In the genomic region with DNA sequence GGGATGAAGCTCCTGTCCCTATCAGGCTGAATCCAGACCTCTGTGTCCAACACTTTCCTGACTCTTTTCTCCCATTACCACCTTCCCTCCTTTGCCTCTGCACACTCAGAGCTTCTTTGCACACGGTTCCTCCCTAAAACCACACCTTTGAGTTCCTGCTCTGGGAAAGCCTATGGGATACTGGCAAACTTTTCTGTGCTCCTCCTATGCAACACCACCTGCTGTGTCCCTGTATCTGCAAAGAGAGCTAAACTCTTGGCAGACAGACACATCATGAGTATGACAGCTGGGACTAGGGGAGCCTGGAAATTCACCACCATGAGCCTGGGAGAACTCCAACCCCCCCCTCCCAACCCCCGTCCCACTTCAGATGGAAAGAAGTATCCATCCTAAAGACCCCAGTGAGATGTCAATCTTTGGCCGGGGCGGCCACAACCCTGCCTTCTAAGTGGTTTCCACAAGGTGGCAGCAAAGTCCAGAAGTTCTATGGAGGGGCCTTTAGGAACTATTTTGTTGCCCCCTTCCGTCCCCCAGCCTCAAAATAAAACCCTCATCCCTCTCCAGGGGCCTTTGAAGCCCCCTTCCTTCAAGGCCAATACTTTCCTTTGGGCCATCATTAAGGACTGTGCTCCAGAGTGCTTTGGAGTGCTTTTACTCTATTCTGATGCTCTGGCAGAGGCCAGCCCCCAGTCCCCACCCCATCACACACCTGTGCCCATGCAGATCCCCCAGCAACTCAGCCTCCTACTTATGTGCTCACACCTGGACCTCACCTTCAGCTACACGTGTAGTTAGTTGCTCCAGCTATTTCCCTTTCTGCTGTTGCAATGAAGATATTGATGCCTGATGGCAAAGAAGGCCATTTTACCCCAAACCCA, we compare ENCODE assay signal across 8 cellular contexts. TPM values are rescaled to one million over a fixed set of nuclear protein-coding genes. Genes with fewer than 3 reads are reported as not detected.
A peak's percentile ranks its signal among the peaks of the same experiment; 100 is the strongest.
DNase-seq lines count a peak whose midpoint lies in the region; ATAC-seq and TF ChIP-seq lines count a peak whose summit lies in the region.

No MANE protein-coding gene starts in this region.

- 12 to 14% methylated on average over 4 to 6 of the region's 6 CpGs for whole genome bisulfite sequencing in endodermal cell (ENCODE audit: insufficient coverage in 1 of 2, insufficient read length in 1 of 2), 2 experiments

- H3K27me3 ChIP-seq in endodermal cell (ENCODE audit: control insufficient read depth, insufficient read depth, low read length, poor library complexity, severe bottlenecking), result no peaks in the 10 kb centered on the region

- DNase-seq in CD1c-positive myeloid dendritic cell (ENCODE audit: extremely low spot score), result peak; percentile 31
- no peak for DNase-seq in HFF-Myc (ENCODE audit: extremely low read depth, low read depth)
- DNase-seq in activated CD4-positive, alpha-beta T cell treated with anti-CD3 and anti-CD28 coated beads for 48 hours, result peak; percentile 47
- peak; percentile 87 for DNase-seq in endodermal cell
- DNase-seq in nephron progenitor cell, result peak; percentile 68
- DNase-seq in DMS114 treated with DMSO at 0.1 percent for 48 hours (lab: John Stamatoyannopoulos, UW; ENCODE audit: unreplicated experiment), result no peak

- H3K4me3 ChIP-seq in HFF-Myc (replicated peaks; ENCODE audit: low read depth, low read length) (no peak overlapping the region), endodermal cell (ENCODE audit: low read length) (no peak overlapping the region)

- H3K27ac ChIP-seq in endodermal cell (ENCODE audit: low read depth, low read length), result no peak overlapping the region

- H3K9me3 Mint-ChIP-seq in endodermal cell, result no peaks in the 10 kb centered on the region
- H3K9me3 Mint-ChIP-seq in nephron progenitor cell, result no peaks in the 10 kb centered on the region

- no peak overlapping the region for H3K9ac ChIP-seq in endodermal cell (ENCODE audit: extremely low read depth, low read length, poor library complexity, severe bottlenecking)

- H3K27me3 Mint-ChIP-seq in endodermal cell (ENCODE audit: insufficient read depth), result peaks cover 6% of the 10 kb centered on the region
- H3K27me3 Mint-ChIP-seq in nephron progenitor cell (ENCODE audit: low read depth, poor library complexity), result peaks cover 45% of the 10 kb centered on the region

- H3K36me3 ChIP-seq in endodermal cell (ENCODE audit: control insufficient read depth, insufficient read depth, low read length), result no peaks in the 10 kb centered on the region

- H3K27ac Mint-ChIP-seq in endodermal cell (no peak overlapping the region), nephron progenitor cell (no peak overlapping the region)

- ATAC-seq in HG02870 (IDR thresholded peaks at IDR 0.05; ENCODE audit: unreplicated experiment) (no peak), GM21619 (IDR thresholded peaks at IDR 0.05; ENCODE audit: unreplicated experiment) (no peak)

- peak; percentile 64 for TF ChIP-seq CTCF in HFF-Myc (IDR thresholded peaks at IDR 0.05; ENCODE audit: low read depth, low read length, missing control alignments)
- peak; percentile 86 for TF ChIP-seq CTCF in endodermal cell (conservative IDR thresholded peaks at IDR 0.05)
- peak; percentile 63 for TF ChIP-seq CTCF in nephron progenitor cell (IDR thresholded peaks at IDR 0.05)

- peaks cover 9% of the 10 kb centered on the region for H3K4me1 Mint-ChIP-seq in endodermal cell
- H3K4me1 Mint-ChIP-seq in nephron progenitor cell, result peaks cover 19% of the 10 kb centered on the region

- peaks cover 7% of the 10 kb centered on the region for H3K4me1 ChIP-seq in endodermal cell (ENCODE audit: control insufficient read depth, insufficient read depth, low read length)

- H3K4me3 Mint-ChIP-seq in endodermal cell (no peak overlapping the region), nephron progenitor cell (no peak overlapping the region)

- H3K9me3 ChIP-seq in endodermal cell (ENCODE audit: control insufficient read depth, low read length), result no peaks in the 10 kb centered on the region

- H3K36me3 Mint-ChIP-seq in endodermal cell (ENCODE audit: low read depth), result no peaks in the 10 kb centered on the region
- no peaks in the 10 kb centered on the region for H3K36me3 Mint-ChIP-seq in nephron progenitor cell (ENCODE audit: low read depth)

RNA-seq across cellular contexts. Expression of gene HTR3A, which starts 19.4 kb away (rescaled TPM):
- under 1 TPM in 1 of 2 donors, not detected in 1; 0.55 TPM for total RNA-seq in endodermal cell
- polyA plus RNA-seq in endodermal cell (2013, experiment 1 of 2), result 0.75 TPM
- not detected for polyA plus RNA-seq in endodermal cell (2013, experiment 2 of 2)

Comparison
In these comparisons a context has a peak if more than half of its experiments do, and no peak if none do; other contexts are left out.
1. DNase-seq: peak in CD1c-positive myeloid dendritic cell (single experiment), activated CD4-positive, alpha-beta T cell treated with anti-CD3 and anti-CD28 coated beads for 48 hours (single experiment), endodermal cell (single experiment) and nephron progenitor cell (single experiment); none in HFF-Myc (single experiment) and DMS114 treated with DMSO at 0.1 percent for 48 hours (single experiment).
2. Peak in every context shown above with its lines, with median percentiles within 50 percentile points of each other: CTCF ChIP-seq.